Comparison of ENCODE assay signal across 23 cellular contexts in the genomic region with DNA sequence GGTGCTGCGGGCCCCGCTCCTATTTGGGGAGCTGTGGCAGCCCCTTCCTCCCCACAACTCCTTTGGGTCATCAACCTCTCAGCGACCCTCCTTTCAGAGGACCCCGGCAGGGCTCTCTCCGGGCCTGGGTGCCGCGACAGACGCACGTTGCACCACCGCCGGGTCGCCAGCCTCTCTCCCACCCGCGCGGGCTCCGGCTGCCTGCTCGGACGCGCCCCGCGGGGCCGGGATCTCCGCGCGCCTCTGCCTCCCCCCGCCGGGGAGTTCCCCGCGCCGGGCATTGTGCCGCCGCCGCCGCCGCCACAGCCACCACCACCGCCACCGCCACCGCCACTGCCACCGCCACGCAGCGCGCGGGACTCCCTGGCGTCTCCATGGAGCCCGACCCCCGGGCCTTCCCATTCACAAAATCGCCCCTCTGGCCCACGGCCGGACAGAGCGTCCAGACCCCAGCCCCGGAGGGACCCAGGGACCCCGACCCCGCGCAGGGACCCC. TPM values are rescaled to one million over a fixed set of nuclear protein-coding genes. Genes with fewer than 3 reads are reported as not detected.
A peak's percentile ranks its signal among the peaks of the same experiment; 100 is the strongest.
DNase-seq lines count a peak whose midpoint lies in the region; ATAC-seq and TF ChIP-seq lines count a peak whose summit lies in the region.
"Had no signal": no experiment of that assay in that cellular context is flagged by ENCODE, and none has a peak within 500 bp of the region (broad histone marks: within the 10 kb centered on the region; RNA-seq: fewer than 3 reads in every experiment).

No MANE protein-coding gene starts in this region.

- WGBS in testis, 2 donors, result 2% methylated on average over 39 of the region's 54 CpGs; no CpG with 5 or more reads in 1 of the 2 donors

- H3K36me3 ChIP-seq in muscle layer of colon (ENCODE audit: insufficient read depth, low read length), result no peaks in the 10 kb centered on the region
- H3K36me3 ChIP-seq in testis (ENCODE audit: low read depth, missing control alignments), result no peaks in the 10 kb centered on the region
- H3K36me3 ChIP-seq: SJCRH30 had no signal

- intact Hi-C loops in dorsolateral prefrontal cortex (cut with DNase I) (loop anchor here in 1 of 2 donors (5.0 kb wide), 1 partner anchor 148 kb away; no protein-coding TSS in a partner anchor), testis (cut with DNase I; ENCODE audit: low total_unique reads) (no loop called here)

- no peaks in the 10 kb centered on the region for H3K4me1 Mint-ChIP-seq in activated CD8-positive, alpha-beta T cell treated with anti-CD3 and anti-CD28 coated beads, Interleukin-2, amount 10 ng/mL, durations not matched to agents 7 days and 5 days (ENCODE audit: low read depth)

- H3K9ac ChIP-seq in muscle layer of colon (ENCODE audit: low read length), result no peak overlapping the region

- H3K4me1 ChIP-seq in muscle layer of colon (ENCODE audit: insufficient read depth, low read length), result peaks cover 43% of the 10 kb centered on the region
- peaks cover 8% of the 10 kb centered on the region for H3K4me1 ChIP-seq in testis
- H3K4me1 ChIP-seq: SJCRH30 had no signal

- DNase-seq in DMS 273 (lab: John Stamatoyannopoulos, UW; ENCODE audit: unreplicated experiment), result peak; percentile 64
- DNase-seq in DMS 273 treated with DMSO at 0.1 percent for 48 hours (lab: John Stamatoyannopoulos, UW), result no peak
- DNase-seq in dorsolateral prefrontal cortex, result no peak
- DNase-seq in testis, result no peak
- DNase-seq in activated CD8-positive, alpha-beta T cell treated with anti-CD3 and anti-CD28 coated beads, Interleukin-2, amount 10 ng/mL, durations not matched to agents 7 days and 5 days, result no peak
- DNase-seq in activated CD8-positive, alpha-beta memory T cell treated with anti-CD3 and anti-CD28 coated beads for 24 hours, result no peak
- DNase-seq: activated gamma-delta T cell treated with Interleukin-2 at 50 U/mL for 16 hours; effector CD4-positive, alpha-beta T cell; NCI-H1105; NCI-H2081; NCI-H510A; SJCRH30; stimulated activated CD4-positive, alpha-beta T cell treated with anti-CD3 and anti-CD28 coated beads, Interleukin-4, amount 100 ng/mL, for 1 hour had no signal

- TF ChIP-seq POLR2A in testis (IDR thresholded peaks at IDR 0.05), result no peak

- TF ChIP-seq CTCF in dorsolateral prefrontal cortex (IDR thresholded peaks at IDR 0.05 in 54 of 56, conservative IDR thresholded peaks at IDR 0.05 in 2 of 56; ENCODE audit: low read depth in 1 of 56, partially characterized antibody in 56 of 56) (no peak), testis (IDR thresholded peaks at IDR 0.05) (no peak)

- no peak overlapping the region for H3K27ac Mint-ChIP-seq in activated CD8-positive, alpha-beta T cell treated with anti-CD3 and anti-CD28 coated beads, Interleukin-2, amount 10 ng/mL, durations not matched to agents 7 days and 5 days
- H3K27ac Mint-ChIP-seq: natural killer cell treated with Interleukin-12 subunit alpha and Interleukin-12 subunit beta and Interleukin-15 and Interleukin-18, amount 100 ng/mL, for 72 hours; stimulated activated naive CD8-positive, alpha-beta T cell treated with anti-CD3 and anti-CD28 coated beads, Interleukin-15, Interleukin-2, amounts not matched to agents 100 ng/mL and 50 ng/mL, for 24 hours; T-helper 1 cell treated with Interleukin-12 subunit alpha and Interleukin-12 subunit beta and Interleukin-4 antibody, amounts not matched to agents 30 μg/mL and 1 μg/mL, for 36 hours had no signal

- H3K27me3 ChIP-seq in dorsolateral prefrontal cortex, result peaks cover 0 to 87% (median 35%) of the 10 kb centered on the region in 45 donors
- H3K27me3 ChIP-seq in muscle layer of colon (ENCODE audit: control insufficient read depth in 1 of 2, insufficient read depth in 2 of 2, low read length in 2 of 2), result peaks cover 0 to 35% of the 10 kb centered on the region in 2 donors
- no peaks in the 10 kb centered on the region for H3K27me3 ChIP-seq in testis

- H3K27me3 Mint-ChIP-seq in activated CD8-positive, alpha-beta T cell treated with anti-CD3 and anti-CD28 coated beads, Interleukin-2, amount 10 ng/mL, durations not matched to agents 7 days and 5 days (ENCODE audit: low read depth), result peaks cover 28% of the 10 kb centered on the region

- CTCF ChIA-PET in activated CD8-positive, alpha-beta T cell treated with anti-CD3 and anti-CD28 coated beads, Interleukin-2, amount 10 ng/mL, durations not matched to agents 7 days and 5 days (lab: Charles Lee), result no interaction called here

- no peak for ATAC-seq in HG03139 (IDR thresholded peaks at IDR 0.05; ENCODE audit: unreplicated experiment)
- no peak for ATAC-seq in activated CD8-positive, alpha-beta T cell treated with anti-CD3 and anti-CD28 coated beads, Interleukin-2, amount 10 ng/mL, durations not matched to agents 7 days and 5 days
- ATAC-seq: esophagus mucosa; natural killer cell treated with Interleukin-12 subunit alpha and Interleukin-12 subunit beta and Interleukin-15 and Interleukin-18, amount 100 ng/mL, for 72 hours had no signal

- H3K4me3 Mint-ChIP-seq in activated CD8-positive, alpha-beta T cell treated with anti-CD3 and anti-CD28 coated beads, Interleukin-2, amount 10 ng/mL, durations not matched to agents 7 days and 5 days, result no peak overlapping the region
- H3K4me3 Mint-ChIP-seq: natural killer cell treated with Interleukin-12 subunit alpha and Interleukin-12 subunit beta and Interleukin-15 and Interleukin-18, amount 100 ng/mL, for 72 hours; stimulated activated naive CD8-positive, alpha-beta T cell treated with anti-CD3 and anti-CD28 coated beads, Interleukin-15, Interleukin-2, amounts not matched to agents 100 ng/mL and 50 ng/mL, for 24 hours; T-helper 1 cell treated with Interleukin-12 subunit alpha and Interleukin-12 subunit beta and Interleukin-4 antibody, amounts not matched to agents 30 μg/mL and 1 μg/mL, for 36 hours had no signal

- POLR2A ChIA-PET in activated CD8-positive, alpha-beta T cell treated with anti-CD3 and anti-CD28 coated beads, Interleukin-2, amount 10 ng/mL, durations not matched to agents 7 days and 5 days (lab: Charles Lee), result no interaction called here

- peak overlapping the region in 58 of 59 donors; percentile 19 to 74 (median 59) for H3K4me3 ChIP-seq in dorsolateral prefrontal cortex
- peak overlapping the region; percentile 58 to 68 for H3K4me3 ChIP-seq in muscle layer of colon (ENCODE audit: low read depth in 1 of 2, low read length in 2 of 2)
- H3K4me3 ChIP-seq in testis, result peak overlapping the region; percentile 15 to 24
- H3K4me3 ChIP-seq: SJCRH30, smooth muscle cell had no signal

- H3K36me3 Mint-ChIP-seq in activated CD8-positive, alpha-beta T cell treated with anti-CD3 and anti-CD28 coated beads, Interleukin-2, amount 10 ng/mL, durations not matched to agents 7 days and 5 days (ENCODE audit: low read depth), result no peaks in the 10 kb centered on the region
- H3K36me3 Mint-ChIP-seq: natural killer cell treated with Interleukin-12 subunit alpha and Interleukin-12 subunit beta and Interleukin-15 and Interleukin-18, amount 100 ng/mL, for 72 hours had no signal

- peak overlapping the region in 50 of 59 donors; percentile 39 to 96 (median 72) for H3K27ac ChIP-seq in dorsolateral prefrontal cortex
- peak overlapping the region; percentile 73 for H3K27ac ChIP-seq in muscle layer of colon (ENCODE audit: low read depth, low read length)
- H3K27ac ChIP-seq in testis, result no peak overlapping the region
- H3K27ac ChIP-seq: 22Rv1, SJCRH30 had no signal

- no peaks in the 10 kb centered on the region for H3K9me3 ChIP-seq in muscle layer of colon (ENCODE audit: low read length)
- H3K9me3 ChIP-seq in testis, result no peaks in the 10 kb centered on the region
- H3K9me3 ChIP-seq: SJCRH30 had no signal

- no peaks in the 10 kb centered on the region for H3K9me3 Mint-ChIP-seq in activated CD8-positive, alpha-beta T cell treated with anti-CD3 and anti-CD28 coated beads, Interleukin-2, amount 10 ng/mL, durations not matched to agents 7 days and 5 days (ENCODE audit: insufficient read depth)
- H3K9me3 Mint-ChIP-seq: natural killer cell treated with Interleukin-12 subunit alpha and Interleukin-12 subunit beta and Interleukin-15 and Interleukin-18, amount 100 ng/mL, for 72 hours; stimulated activated naive CD8-positive, alpha-beta T cell treated with anti-CD3 and anti-CD28 coated beads, Interleukin-15, Interleukin-2, amounts not matched to agents 100 ng/mL and 50 ng/mL, for 24 hours; T-helper 1 cell treated with Interleukin-12 subunit alpha and Interleukin-12 subunit beta and Interleukin-4 antibody, amounts not matched to agents 30 μg/mL and 1 μg/mL, for 36 hours had no signal

RNA-seq across cellular contexts. Expression of a gene that starts 0.7 kb away (rescaled TPM):
- total RNA-seq in dorsolateral prefrontal cortex (100 to 1,000 TPM in 113 of 120 experiments, 10 to 100 TPM in 7; 51.1 to 231 (median 154) TPM), testis (10 to 100 TPM; 13.6 to 15.3 TPM)
- 14.4 TPM for polyA plus RNA-seq in testis (ENCODE audit: insufficient read depth, low read depth, low replicate concordance)
- not detected for total RNA-seq in activated CD8-positive, alpha-beta T cell treated with anti-CD3 and anti-CD28 coated beads, Interleukin-2, amount 10 ng/mL, durations not matched to agents 7 days and 5 days
- total RNA-seq: Daoy; natural killer cell treated with Interleukin-12 subunit alpha and Interleukin-12 subunit beta and Interleukin-15 and Interleukin-18, amount 100 ng/mL, for 72 hours; pulmonary artery endothelial cell; smooth muscle cell had no signal

Comparison
In these comparisons a context has a peak if more than half of its experiments do, and no peak if none do; other contexts are left out.
1. H3K27ac ChIP-seq: peak in dorsolateral prefrontal cortex (50 of 59) and muscle layer of colon (single experiment); none in testis (0 of 2).
2. RNA of a gene that starts 0.7 kb away (total RNA-seq): 51.1 to 231 TPM in dorsolateral prefrontal cortex and 13.6 to 15.3 TPM in testis; not detected in activated CD8-positive, alpha-beta T cell treated with anti-CD3 and anti-CD28 coated beads, Interleukin-2, amount 10 ng/mL, durations not matched to agents 7 days and 5 days; every median in the first group is over 10 times any median in the second.
3. Peak in every context shown above with its lines, with median percentiles within 50 percentile points of each other: H3K4me3 ChIP-seq.